In genomic region chrX:49884290-49884862, GRCh38 we compare ENCODE assay signal across 9 cellular contexts. TPM values are rescaled to one million over a fixed set of nuclear protein-coding genes. Genes with fewer than 3 reads are reported as not detected.
DNase-seq lines count a peak whose midpoint lies in the region; ATAC-seq and TF ChIP-seq lines count a peak whose summit lies in the region.
"Had no signal": no experiment of that assay in that cellular context is flagged by ENCODE, and none has a peak within 500 bp of the region (broad histone marks: within the 10 kb centered on the region; RNA-seq: fewer than 3 reads in every experiment).

No MANE protein-coding gene starts in this region.

- no peak for TF ChIP-seq EP300 in neural cell (conservative IDR thresholded peaks at IDR 0.05; ENCODE audit: poor library complexity, severe bottlenecking)
- no peak for TF ChIP-seq EP300 in tibial nerve (IDR thresholded peaks at IDR 0.05)

- ATAC-seq in HG03521 (IDR thresholded peaks at IDR 0.05; ENCODE audit: unreplicated experiment) (peak; percentile 37), esophagus mucosa (peak; percentile 37)

- TF ChIP-seq RAD21 in neural cell (conservative IDR thresholded peaks at IDR 0.05): peak; percentile 25

- H3K9me3 ChIP-seq in neural cell (ENCODE audit: low read length) (no peaks in the 10 kb centered on the region), tibial nerve (no peaks in the 10 kb centered on the region)

- 45 to 72% methylated on average over 3 to 7 of the region's 7 CpGs for WGBS in tibial nerve, 2 donors

- DNase-seq in GM13976 (ENCODE audit: low spot score) (peak; percentile 45), NOMO-1 (lab: John Stamatoyannopoulos, UW; ENCODE audit: unreplicated experiment in 2 of 2) (peak; percentile 38 to 53), tibial nerve (ENCODE audit: low spot score in 2 of 2) (peak; percentile 19 to 57)
- peak; percentile 4 for DNase-seq in activated CD8-positive, alpha-beta memory T cell treated with anti-CD3 and anti-CD28 coated beads, Interleukin-2, amount 50 U/mL, for 24 hours (ENCODE audit: extremely low read depth)

- H3K4me2 ChIP-seq in neural cell (ENCODE audit: low read length): no peak overlapping the region

- TF ChIP-seq CTCF in 22Rv1 (IDR thresholded peaks at IDR 0.05) (peak; percentile 82), GM13976 (IDR thresholded peaks at IDR 0.05; ENCODE audit: borderline replicate concordance, control extremely low read depth, extremely low read depth, insufficient read depth, missing control alignments) (peak; percentile 78), neural cell (IDR thresholded peaks at IDR 0.05; ENCODE audit: poor library complexity, severe bottlenecking) (peak; percentile 50), tibial nerve (IDR thresholded peaks at IDR 0.05) (peak; percentile 47 to 75 (median 57))

- no peak for TF ChIP-seq POLR2A in tibial nerve (IDR thresholded peaks at IDR 0.05)

- no peaks in the 10 kb centered on the region for H3K27me3 ChIP-seq in neural cell (ENCODE audit: insufficient read depth, low read depth, low read length)
- H3K27me3 ChIP-seq in tibial nerve: peaks cover 0 to 3% of the 10 kb centered on the region in 2 donors

- H3K79me2 ChIP-seq in neural cell (replicated peaks; ENCODE audit: insufficient read depth, low read length): peaks cover 16% of the 10 kb centered on the region

- H3K36me3 ChIP-seq in neural cell (ENCODE audit: insufficient read depth, low read length) (no peaks in the 10 kb centered on the region), tibial nerve (no peaks in the 10 kb centered on the region)

- H3K27ac ChIP-seq in 22Rv1: no peak overlapping the region
- no peak overlapping the region for H3K27ac ChIP-seq in neural cell (ENCODE audit: low read length)
- no peak overlapping the region for H3K27ac ChIP-seq in tibial nerve

- H3F3A ChIP-seq in neural cell (ENCODE audit: insufficient read depth, low read length, poor library complexity, severe bottlenecking): no peaks in the 10 kb centered on the region

- in situ Hi-C loops in GM13976 (cut with MboI; ENCODE audit: low sequenced_read_pairs, unreplicated experiment): no loop called here

- peaks cover 0 to 21% (median 0%) of the 10 kb centered on the region in 4 donors for H3K4me1 ChIP-seq in tibial nerve

- H2AFZ ChIP-seq in neural cell (ENCODE audit: low read depth, low read length): no peak overlapping the region

- no peak overlapping the region for H3K9ac ChIP-seq in neural cell (ENCODE audit: low read length)

- H4K20me1 ChIP-seq in neural cell (ENCODE audit: insufficient read depth): no peaks in the 10 kb centered on the region

- H3K4me3 ChIP-seq in neural cell (ENCODE audit: low read length) (no peak overlapping the region), tibial nerve (no peak overlapping the region)

- H3K9me2 ChIP-seq in neural cell (ENCODE audit: insufficient read depth, low read length): no peaks in the 10 kb centered on the region

TF ChIP-seq in neural cell, 6 proteins besides CTCF, POLR2A, EP300 and RAD21:
- TF ChIP-seq SMC3 (conservative IDR thresholded peaks at IDR 0.05; ENCODE audit: poor library complexity) (peak; percentile 40), MXI1 (conservative IDR thresholded peaks at IDR 0.05; ENCODE audit: poor library complexity, severe bottlenecking) (no peak)
TF ChIP-seq in neural cell: peak in this region for 1.

RNA-seq across cellular contexts. Expression of gene USP27X, which starts 5.1 kb away (rescaled TPM):
- total RNA-seq in esophagus mucosa (1.2 TPM), tibial nerve (1 to 10 TPM; 1.3 to 3.6 (median 2.7) TPM)
- polyA plus RNA-seq in neural cell: 8.0 and 10.3 TPM in 2 replicates
- 30.9 and 32.6 TPM in 2 replicates for polyA minus RNA-seq in neural cell

RNA-seq across cellular contexts. Expression of gene CLCN5, which starts 38.0 kb away (rescaled TPM):
- total RNA-seq in esophagus mucosa (5.8 TPM), tibial nerve (1 to 10 TPM; 5.7 to 9.8 (median 7.4) TPM)
- polyA plus RNA-seq in neural cell: 10.7 and 13.1 TPM in 2 replicates
- 23.9 and 38.0 TPM in 2 replicates for polyA minus RNA-seq in neural cell

RNA-seq across cellular contexts. Expression of gene PAGE4, which starts 55.3 kb away (rescaled TPM):
- not detected for total RNA-seq in esophagus mucosa
- polyA plus RNA-seq in neural cell: not detected in 2 replicates
- polyA minus RNA-seq in neural cell: not detected in 2 replicates
- not detected for total RNA-seq in tibial nerve
- total RNA-seq: natural killer cell treated with Interleukin-12 subunit alpha and Interleukin-12 subunit beta and Interleukin-15 and Interleukin-18, amount 100 ng/mL, for 72 hours had no signal
